Comparison of ENCODE assay signal across 8 cellular contexts in genomic region chr17:751269-752001, GRCh38. TPM values are rescaled to one million over a fixed set of nuclear protein-coding genes. Genes with fewer than 3 reads are reported as not detected.
A peak's percentile ranks its signal among the peaks of the same experiment; 100 is the strongest.
DNase-seq lines count a peak whose midpoint lies in the region; ATAC-seq and TF ChIP-seq lines count a peak whose summit lies in the region.

No MANE protein-coding gene starts in this region.

- H3K4me3 ChIP-seq in GM23338 (peak overlapping the region; percentile 96), LNCaP clone FGC (ENCODE audit: low read depth, low read length) (peak overlapping the region; percentile 86), mucosa of descending colon (peak overlapping the region; percentile 75)
- peak overlapping the region; percentile 91 for H3K4me3 ChIP-seq in effector memory CD4-positive, alpha-beta T cell (ENCODE audit: insufficient read depth, low read depth, low read length, poor library complexity, severe bottlenecking)

- H3K27ac ChIP-seq in GM23338 (ENCODE audit: low read depth), result no peak overlapping the region
- H3K27ac ChIP-seq in effector memory CD4-positive, alpha-beta T cell (ENCODE audit: insufficient read depth, low read length, poor library complexity, severe bottlenecking), result peak overlapping the region; percentile 75

- H3K4me3 Mint-ChIP-seq in GM23338, result peak overlapping the region; percentile 93
- peak overlapping the region; percentile 88 for H3K4me3 Mint-ChIP-seq in activated CD4-positive, alpha-beta T cell treated with anti-CD3 and anti-CD28 coated beads, Interleukin-2, amount 10 ng/mL, durations not matched to agents 7 days and 5 days
- peak overlapping the region; percentile 99 for H3K4me3 Mint-ChIP-seq in stimulated activated naive CD8-positive, alpha-beta T cell treated with anti-CD3 and anti-CD28 coated beads, Interleukin-15, Interleukin-2, amounts not matched to agents 100 ng/mL and 50 ng/mL, for 24 hours

- H3K9me3 ChIP-seq in effector memory CD4-positive, alpha-beta T cell (ENCODE audit: control insufficient read depth, low read length), result no peaks in the 10 kb centered on the region
- no peaks in the 10 kb centered on the region for H3K9me3 ChIP-seq in mucosa of descending colon

- H3F3A ChIP-seq in GM23338 (replicated peaks; ENCODE audit: low read depth), result 0 out of 2 replicates have a peak, but pooled peaks cover 4% of the 10 kb centered on the region

- CTCF ChIA-PET in GM10248 (lab: Yijun Ruan, JAX), result interaction anchor here (0.8 to 1.3 kb wide), 8 partner anchors 9 to 56 kb away, joined by 3 to 4 read pairs (median 3); no protein-coding TSS in a partner anchor
- CTCF ChIA-PET in activated CD4-positive, alpha-beta T cell treated with anti-CD3 and anti-CD28 coated beads, Interleukin-2, amount 10 ng/mL, durations not matched to agents 7 days and 5 days (lab: Charles Lee), result interaction anchor here (1.1 to 2.0 kb wide), 3 partner anchors 11 to 297 kb away, joined by 3 to 11 read pairs (median 5); partner anchors contain the start of gene TIMM22

- peaks cover 29% of the 10 kb centered on the region for H3K27me3 Mint-ChIP-seq in GM23338 (ENCODE audit: insufficient read depth, low read depth, poor library complexity)
- H3K27me3 Mint-ChIP-seq in activated CD4-positive, alpha-beta T cell treated with anti-CD3 and anti-CD28 coated beads, Interleukin-2, amount 10 ng/mL, durations not matched to agents 7 days and 5 days, result no peaks in the 10 kb centered on the region
- H3K27me3 Mint-ChIP-seq in stimulated activated naive CD8-positive, alpha-beta T cell treated with anti-CD3 and anti-CD28 coated beads, Interleukin-15, Interleukin-2, amounts not matched to agents 100 ng/mL and 50 ng/mL, for 24 hours, result no peaks in the 10 kb centered on the region

- peaks cover 3% of the 10 kb centered on the region; the same call in 1 of the 2 replicates for H3K9me2 ChIP-seq in GM23338 (ENCODE audit: insufficient read depth)

- peaks cover 38% of the 10 kb centered on the region for H3K79me2 ChIP-seq in GM23338 (replicated peaks; ENCODE audit: insufficient read depth)

- peak overlapping the region; percentile 87 for H3K27ac Mint-ChIP-seq in GM23338
- H3K27ac Mint-ChIP-seq in activated CD4-positive, alpha-beta T cell treated with anti-CD3 and anti-CD28 coated beads, Interleukin-2, amount 10 ng/mL, durations not matched to agents 7 days and 5 days, result peak overlapping the region; percentile 95
- H3K27ac Mint-ChIP-seq in stimulated activated naive CD8-positive, alpha-beta T cell treated with anti-CD3 and anti-CD28 coated beads, Interleukin-15, Interleukin-2, amounts not matched to agents 100 ng/mL and 50 ng/mL, for 24 hours, result peak overlapping the region; percentile 98

- H2AFZ ChIP-seq in GM23338, result peak overlapping the region; percentile 66; the same call in 1 of the 2 replicates

- H3K4me1 Mint-ChIP-seq in GM23338, result peaks cover 21% of the 10 kb centered on the region
- H3K4me1 Mint-ChIP-seq in activated CD4-positive, alpha-beta T cell treated with anti-CD3 and anti-CD28 coated beads, Interleukin-2, amount 10 ng/mL, durations not matched to agents 7 days and 5 days, result peaks cover 35% of the 10 kb centered on the region
- H3K4me1 Mint-ChIP-seq in stimulated activated naive CD8-positive, alpha-beta T cell treated with anti-CD3 and anti-CD28 coated beads, Interleukin-15, Interleukin-2, amounts not matched to agents 100 ng/mL and 50 ng/mL, for 24 hours (ENCODE audit: low read depth), result peaks cover 33% of the 10 kb centered on the region

- TF ChIP-seq CTCF in GM10248 (IDR thresholded peaks at IDR 0.05; ENCODE audit: control extremely low read depth, extremely low read depth, low read depth, missing control alignments) (no peak), GM23338 (conservative IDR thresholded peaks at IDR 0.05; ENCODE audit: low read depth in 2 of 2) (no peak), LNCaP clone FGC (IDR thresholded peaks at IDR 0.05; ENCODE audit: control insufficient read depth, extremely low read depth, insufficient read depth) (no peak), mucosa of descending colon (IDR thresholded peaks at IDR 0.05) (no peak)

- H3K4me1 ChIP-seq in GM23338 (ENCODE audit: insufficient read depth) (peaks cover 6% of the 10 kb centered on the region; the same call in 1 of the 2 replicates), mucosa of descending colon (ENCODE audit: low read depth) (peaks cover 13% of the 10 kb centered on the region)
- H3K4me1 ChIP-seq in effector memory CD4-positive, alpha-beta T cell (ENCODE audit: control insufficient read depth, insufficient read depth, low read length, poor library complexity, severe bottlenecking), result peaks cover 19% of the 10 kb centered on the region

- no peaks in the 10 kb centered on the region for H3K27me3 ChIP-seq in GM23338 (ENCODE audit: insufficient read depth)
- no peaks in the 10 kb centered on the region for H3K27me3 ChIP-seq in effector memory CD4-positive, alpha-beta T cell (replicated peaks; ENCODE audit: control insufficient read depth, insufficient read depth, low read length, poor library complexity, severe bottlenecking)

- intact Hi-C loops in mucosa of descending colon (cut with DNase I, micrococcal nuclease), result no loop called here

- peaks cover 67% of the 10 kb centered on the region for H3K36me3 Mint-ChIP-seq in GM23338 (ENCODE audit: low read depth)
- H3K36me3 Mint-ChIP-seq in activated CD4-positive, alpha-beta T cell treated with anti-CD3 and anti-CD28 coated beads, Interleukin-2, amount 10 ng/mL, durations not matched to agents 7 days and 5 days (ENCODE audit: low read depth), result peaks cover 44% of the 10 kb centered on the region
- peaks cover 48% of the 10 kb centered on the region for H3K36me3 Mint-ChIP-seq in stimulated activated naive CD8-positive, alpha-beta T cell treated with anti-CD3 and anti-CD28 coated beads, Interleukin-15, Interleukin-2, amounts not matched to agents 100 ng/mL and 50 ng/mL, for 24 hours (ENCODE audit: low read depth)

- peaks cover 25% of the 10 kb centered on the region; the same call in 1 of the 2 replicates for H3K36me3 ChIP-seq in GM23338 (ENCODE audit: insufficient read depth)
- peaks cover 13% of the 10 kb centered on the region for H3K36me3 ChIP-seq in effector memory CD4-positive, alpha-beta T cell (ENCODE audit: control insufficient read depth, insufficient read depth, low read length)
- H3K36me3 ChIP-seq in mucosa of descending colon (ENCODE audit: low read depth), result no peaks in the 10 kb centered on the region

- peak overlapping the region; percentile 99 for H3K4me2 ChIP-seq in GM23338

- H3K9me3 Mint-ChIP-seq in GM23338, result peaks cover 42% of the 10 kb centered on the region
- peaks cover 6% of the 10 kb centered on the region for H3K9me3 Mint-ChIP-seq in activated CD4-positive, alpha-beta T cell treated with anti-CD3 and anti-CD28 coated beads, Interleukin-2, amount 10 ng/mL, durations not matched to agents 7 days and 5 days
- peaks cover 4% of the 10 kb centered on the region for H3K9me3 Mint-ChIP-seq in stimulated activated naive CD8-positive, alpha-beta T cell treated with anti-CD3 and anti-CD28 coated beads, Interleukin-15, Interleukin-2, amounts not matched to agents 100 ng/mL and 50 ng/mL, for 24 hours

- H4K20me1 ChIP-seq in GM23338 (replicated peaks; ENCODE audit: insufficient read depth), result peaks cover 7% of the 10 kb centered on the region; the same call in 1 of the 2 replicates

- DNase-seq in GM10248 (ENCODE audit: extremely low spot score) (peak; percentile 62), GM23338 (ENCODE audit: low spot score) (peak; percentile 33), LNCaP clone FGC (ENCODE audit: low read depth) (no peak), mucosa of descending colon (peak; percentile 40 to 68 (median 60)), cerebellar cortex (ENCODE audit: low spot score) (no peak)
- DNase-seq in activated CD4-positive, alpha-beta T cell treated with anti-CD3 and anti-CD28 coated beads, Interleukin-2, amount 10 ng/mL, durations not matched to agents 7 days and 5 days, result peak; percentile 66
- DNase-seq in effector memory CD4-positive, alpha-beta T cell, result peak in 2 of 3 donors; percentile 30 to 34

- POLR2A ChIA-PET in GM10248 (lab: Yijun Ruan, JAX), result interaction anchor here (1.3 kb wide), 1 partner anchor 9 kb away, joined by 3 read pairs; no protein-coding TSS in a partner anchor
- POLR2A ChIA-PET in activated CD4-positive, alpha-beta T cell treated with anti-CD3 and anti-CD28 coated beads, Interleukin-2, amount 10 ng/mL, durations not matched to agents 7 days and 5 days (lab: Charles Lee), result interaction anchor here (0.6 kb wide), 1 partner anchor 36 kb away, joined by 3 read pairs; no protein-coding TSS in a partner anchor

- peak; percentile 9 for ATAC-seq in GM23338
- peak; percentile 59 for ATAC-seq in mucosa of descending colon

TF ChIP-seq in GM23338, 12 proteins besides CTCF, POLR2A, EP300 and RAD21 (continues in another document):
- no peak for TF ChIP-seq NANOG (IDR thresholded peaks at IDR 0.05; ENCODE audit: borderline replicate concordance)

RNA-seq across cellular contexts. Expression of gene GEMIN4, which starts 0.6 kb away (rescaled TPM):
- 42.4 and 45.0 TPM in 2 replicates for total RNA-seq in GM23338 (2014; rRNA removed; shearing (Covaris generic))
- 14.1 and 14.5 TPM in 2 replicates for polyA plus RNA-seq in GM23338 (2016; fragmentation: Nextera tagmentation; extraction: Ambion mirVana)
- total RNA-seq in activated CD4-positive, alpha-beta T cell treated with anti-CD3 and anti-CD28 coated beads, Interleukin-2, amount 10 ng/mL, durations not matched to agents 7 days and 5 days, result 10 to 100 TPM; 29.1 to 35.7 TPM
- 10 to 100 TPM; 15.5 to 20.3 (median 16.4) TPM for total RNA-seq in mucosa of descending colon

RNA-seq across cellular contexts. Expression of gene TLCD3A, which starts 19.0 kb away (rescaled TPM):
- 14.5 and 21.1 TPM in 2 replicates for total RNA-seq in GM23338 (2014; rRNA removed; shearing (Covaris generic))
- polyA plus RNA-seq in GM23338 (2016; fragmentation: Nextera tagmentation; extraction: Ambion mirVana), result 10.3 and 11.4 TPM in 2 replicates
- 1 to 10 TPM; 5.6 to 5.8 TPM for total RNA-seq in activated CD4-positive, alpha-beta T cell treated with anti-CD3 and anti-CD28 coated beads, Interleukin-2, amount 10 ng/mL, durations not matched to agents 7 days and 5 days
- total RNA-seq in mucosa of descending colon, result 10 to 100 TPM in 1 of 3 donors, 1 to 10 TPM in 2; 4.9 to 14.8 (median 6.0) TPM

RNA-seq across cellular contexts. Expression of gene GLOD4, which starts 30.6 kb away (rescaled TPM):
- total RNA-seq in GM23338 (2014; rRNA removed; shearing (Covaris generic)), result 69.7 and 122 TPM in 2 replicates
- 118 and 120 TPM in 2 replicates for polyA plus RNA-seq in GM23338 (2016; fragmentation: Nextera tagmentation; extraction: Ambion mirVana)
- 10 to 100 TPM; 57.6 to 71.6 TPM for total RNA-seq in activated CD4-positive, alpha-beta T cell treated with anti-CD3 and anti-CD28 coated beads, Interleukin-2, amount 10 ng/mL, durations not matched to agents 7 days and 5 days
- total RNA-seq in mucosa of descending colon, result 10 to 100 TPM; 64.3 to 97.6 (median 88.5) TPM

RNA-seq across cellular contexts. Expression of gene MRM3, which starts 30.7 kb away (rescaled TPM):
- 23.4 and 41.3 TPM in 2 replicates for total RNA-seq in GM23338 (2014; rRNA removed; shearing (Covaris generic))
- polyA plus RNA-seq in GM23338 (2016; fragmentation: Nextera tagmentation; extraction: Ambion mirVana), result 17.0 and 17.7 TPM in 2 replicates
- total RNA-seq in activated CD4-positive, alpha-beta T cell treated with anti-CD3 and anti-CD28 coated beads, Interleukin-2, amount 10 ng/mL, durations not matched to agents 7 days and 5 days, result 10 to 100 TPM; 16.9 to 19.6 TPM
- 10 to 100 TPM; 12.2 to 14.8 (median 12.4) TPM for total RNA-seq in mucosa of descending colon

RNA-seq across cellular contexts. Expression of gene VPS53, which starts 36.8 kb away (rescaled TPM):
- total RNA-seq in GM23338 (2014; rRNA removed; shearing (Covaris generic)), result 21.1 and 26.0 TPM in 2 replicates
- 10.0 and 11.6 TPM in 2 replicates for polyA plus RNA-seq in GM23338 (2016; fragmentation: Nextera tagmentation; extraction: Ambion mirVana)
- 10 to 100 TPM; 65.1 to 75.7 TPM for total RNA-seq in activated CD4-positive, alpha-beta T cell treated with anti-CD3 and anti-CD28 coated beads, Interleukin-2, amount 10 ng/mL, durations not matched to agents 7 days and 5 days
- total RNA-seq in mucosa of descending colon, result 10 to 100 TPM; 66.8 to 76.8 (median 71.7) TPM

Comparison
In these comparisons a context has a peak if more than half of its experiments do, and no peak if none do; other contexts are left out.
1. DNase-seq: peak in GM10248 (single experiment), GM23338 (single experiment), activated CD4-positive, alpha-beta T cell treated with anti-CD3 and anti-CD28 coated beads, Interleukin-2, amount 10 ng/mL, durations not matched to agents 7 days and 5 days (single experiment), effector memory CD4-positive, alpha-beta T cell (2 of 3) and mucosa of descending colon (3 of 3); none in LNCaP clone FGC (single experiment) and cerebellar cortex (single experiment).
2. Peak in every context shown above with its lines, with median percentiles within 50 percentile points of each other: H3K4me3 ChIP-seq, H3K27ac Mint-ChIP-seq and H3K4me3 Mint-ChIP-seq.